ENCODE assay signal across 22 cellular contexts in the genomic region with DNA sequence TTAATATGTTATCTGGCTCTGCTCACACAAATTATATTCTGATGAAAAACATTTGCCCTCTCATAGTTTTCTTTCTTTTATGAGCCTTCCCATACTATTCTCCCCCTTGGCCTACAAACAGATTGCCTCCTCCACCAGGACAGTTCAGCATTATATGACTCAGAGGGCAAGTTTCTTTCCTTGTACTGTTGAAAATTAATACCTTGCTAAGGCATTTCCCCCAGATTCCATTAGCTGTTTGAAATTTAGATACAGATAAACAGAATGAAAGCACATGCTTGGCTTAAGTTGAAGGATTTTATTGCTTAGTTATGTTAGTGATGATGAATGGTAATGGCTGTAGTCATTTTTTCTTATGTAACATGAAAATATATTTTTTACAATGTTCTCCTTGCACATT.
"Had no signal": no experiment of that assay in that cellular context is flagged by ENCODE, and none has a peak within 500 bp of the region (broad histone marks: within the 10 kb centered on the region; RNA-seq: fewer than 3 reads in every experiment).

No MANE protein-coding gene starts in this region.

- H3K9me3 Mint-ChIP-seq: activated naive CD8-positive, alpha-beta T cell treated with anti-CD3 and anti-CD28 coated beads for 36 hours; brain had no signal

- FAIRE-seq: urothelium cell line had no signal

- DNase-seq: activated B cell treated with CpG ODN at 0.5 μM for 24 hours; activated CD4-positive, alpha-beta memory T cell treated with anti-CD3 and anti-CD28 coated beads, Interleukin-2, amount 10 ng/mL, durations not matched to agents 7 days and 5 days; activated CD4-positive, alpha-beta T cell treated with anti-CD3 and anti-CD28 coated beads for 48 hours; activated CD8-positive, alpha-beta memory T cell treated with anti-CD3 and anti-CD28 coated beads, Interleukin-2, amount 10 ng/mL, durations not matched to agents 7 days and 5 days; activated naive CD4-positive, alpha-beta T cell; activated naive CD8-positive, alpha-beta T cell treated with anti-CD3 and anti-CD28 coated beads for 36 hours; activated T-cell treated with anti-CD3 and anti-CD28 coated beads, Interleukin-2, amount 50 U/mL, for 1 hour; amygdala; central memory CD4-positive, alpha-beta T cell; colonic mucosa; foreskin fibroblast; mesendoderm; natural killer cell; occipital lobe; stimulated activated naive CD8-positive, alpha-beta T cell treated with anti-CD3 and anti-CD28 coated beads, Interleukin-15, Interleukin-2, amounts not matched to agents 100 U/mL and 50 U/mL, for 24 hours; substantia nigra; tibial artery had no signal

- H3K36me3 ChIP-seq: colonic mucosa, right atrium auricular region, SJSA1, tibial artery had no signal

- H3K4me1 Mint-ChIP-seq: activated B cell treated with CpG ODN at 0.5 μM for 24 hours; activated CD4-positive, alpha-beta memory T cell treated with anti-CD3 and anti-CD28 coated beads, Interleukin-2, amount 10 ng/mL, durations not matched to agents 7 days and 5 days; activated CD8-positive, alpha-beta memory T cell treated with anti-CD3 and anti-CD28 coated beads, Interleukin-2, amount 10 ng/mL, durations not matched to agents 7 days and 5 days; activated naive CD8-positive, alpha-beta T cell treated with anti-CD3 and anti-CD28 coated beads for 36 hours; activated T-helper 17 cell treated with anti-CD3 and anti-CD28 coated beads, Interleukin-2, amount 50 U/mL, for 72 hours; natural killer cell had no signal

- H3K27me3 ChIP-seq: colonic mucosa, right atrium auricular region, SJSA1, tibial artery had no signal

- H3K27me3 Mint-ChIP-seq: activated B cell treated with CpG ODN at 0.5 μM for 24 hours; activated CD4-positive, alpha-beta memory T cell treated with anti-CD3 and anti-CD28 coated beads, Interleukin-2, amount 10 ng/mL, durations not matched to agents 7 days and 5 days; activated CD8-positive, alpha-beta memory T cell treated with anti-CD3 and anti-CD28 coated beads, Interleukin-2, amount 10 ng/mL, durations not matched to agents 7 days and 5 days; activated naive CD8-positive, alpha-beta T cell treated with anti-CD3 and anti-CD28 coated beads for 36 hours; activated T-helper 17 cell treated with anti-CD3 and anti-CD28 coated beads, Interleukin-2, amount 50 U/mL, for 72 hours; brain had no signal

- H3K4me3 ChIP-seq: colonic mucosa, right atrium auricular region, SJSA1, tibial artery had no signal

- H3K9me3 ChIP-seq: colonic mucosa, right atrium auricular region, tibial artery had no signal

- H3K4me3 Mint-ChIP-seq: activated B cell treated with CpG ODN at 0.5 μM for 24 hours; activated CD4-positive, alpha-beta memory T cell treated with anti-CD3 and anti-CD28 coated beads, Interleukin-2, amount 10 ng/mL, durations not matched to agents 7 days and 5 days; activated CD8-positive, alpha-beta memory T cell treated with anti-CD3 and anti-CD28 coated beads, Interleukin-2, amount 10 ng/mL, durations not matched to agents 7 days and 5 days; activated naive CD8-positive, alpha-beta T cell treated with anti-CD3 and anti-CD28 coated beads for 36 hours; activated T-helper 17 cell treated with anti-CD3 and anti-CD28 coated beads, Interleukin-2, amount 50 U/mL, for 72 hours; brain; natural killer cell had no signal

- H3K27ac Mint-ChIP-seq: activated B cell treated with CpG ODN at 0.5 μM for 24 hours; activated CD4-positive, alpha-beta memory T cell treated with anti-CD3 and anti-CD28 coated beads, Interleukin-2, amount 10 ng/mL, durations not matched to agents 7 days and 5 days; activated CD8-positive, alpha-beta memory T cell treated with anti-CD3 and anti-CD28 coated beads, Interleukin-2, amount 10 ng/mL, durations not matched to agents 7 days and 5 days; activated naive CD8-positive, alpha-beta T cell treated with anti-CD3 and anti-CD28 coated beads for 36 hours; activated T-helper 17 cell treated with anti-CD3 and anti-CD28 coated beads, Interleukin-2, amount 50 U/mL, for 72 hours; natural killer cell had no signal

- H3K4me1 ChIP-seq: colonic mucosa, right atrium auricular region, SJSA1, tibial artery had no signal

- H3K36me3 Mint-ChIP-seq: activated CD8-positive, alpha-beta memory T cell treated with anti-CD3 and anti-CD28 coated beads, Interleukin-2, amount 10 ng/mL, durations not matched to agents 7 days and 5 days; activated naive CD8-positive, alpha-beta T cell treated with anti-CD3 and anti-CD28 coated beads for 36 hours; brain; natural killer cell had no signal

- H3K27ac ChIP-seq: colonic mucosa, right atrium auricular region, SJSA1, tibial artery had no signal
